Comparison of ENCODE assay signal across 9 cellular contexts in the genomic region with DNA sequence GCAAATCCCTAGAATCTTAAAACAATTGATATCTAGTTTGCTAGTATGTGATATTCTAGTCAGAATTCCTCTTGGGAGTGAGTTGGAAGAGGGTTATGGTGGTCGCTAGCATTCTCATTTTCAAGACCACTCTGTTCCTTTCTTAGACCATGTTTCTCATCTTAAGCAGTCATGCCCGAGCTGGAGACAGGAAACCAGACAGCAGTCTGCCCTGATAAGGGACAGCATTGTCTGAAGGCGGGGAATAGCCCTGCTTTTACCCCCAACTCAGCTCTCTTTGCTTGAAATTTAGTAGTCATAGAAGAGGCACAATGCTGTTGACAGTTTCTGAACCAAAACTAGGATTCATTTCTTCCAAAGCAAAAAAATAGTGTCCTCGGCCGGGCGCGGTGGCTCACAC. TPM values are rescaled to one million over a fixed set of nuclear protein-coding genes. Genes with fewer than 3 reads are reported as not detected.
DNase-seq lines count a peak whose midpoint lies in the region; ATAC-seq and TF ChIP-seq lines count a peak whose summit lies in the region.
"Had no signal": no experiment of that assay in that cellular context is flagged by ENCODE, and none has a peak within 500 bp of the region (broad histone marks: within the 10 kb centered on the region; RNA-seq: fewer than 3 reads in every experiment).

No MANE protein-coding gene starts in this region.

- peaks cover 86% of the 10 kb centered on the region for H3K79me2 ChIP-seq in osteoblast (ENCODE audit: insufficient read depth, low read length)

- peaks cover 26 to 86% (median 74%) of the 10 kb centered on the region in 4 donors for H3K4me1 Mint-ChIP-seq in CD4-positive, CD25-positive, alpha-beta regulatory T cell

- H3K36me3 ChIP-seq in CD4-positive, CD25-positive, alpha-beta regulatory T cell (ENCODE audit: control insufficient read depth, insufficient read depth, low read length): no peaks in the 10 kb centered on the region
- H3K36me3 ChIP-seq in Peyer's patch (no peaks in the 10 kb centered on the region), esophagus (ENCODE audit: control insufficient read depth in 2 of 2, insufficient read depth in 2 of 2, low read length in 1 of 2) (no peaks in the 10 kb centered on the region), osteoblast (ENCODE audit: insufficient read depth, low read length) (no peaks in the 10 kb centered on the region)

- H3K4me1 ChIP-seq in CD4-positive, CD25-positive, alpha-beta regulatory T cell (ENCODE audit: control insufficient read depth, insufficient read depth, low read length, poor library complexity, severe bottlenecking): peaks cover 83% of the 10 kb centered on the region
- H3K4me1 ChIP-seq in Peyer's patch: peaks cover 4 to 62% (median 13%) of the 10 kb centered on the region in 4 donors
- peaks cover 13 to 15% of the 10 kb centered on the region in 2 donors for H3K4me1 ChIP-seq in esophagus (ENCODE audit: control insufficient read depth in 2 of 2, insufficient read depth in 2 of 2, low read length in 1 of 2)
- H3K4me1 ChIP-seq in osteoblast (ENCODE audit: insufficient read depth, low read length): peaks cover 48% of the 10 kb centered on the region

- no peak overlapping the region for H2AFZ ChIP-seq in osteoblast (ENCODE audit: low read length)

- TF ChIP-seq POLR2A in Peyer's patch (IDR thresholded peaks at IDR 0.05): no peak

- H3K9me3 ChIP-seq in CD4-positive, CD25-positive, alpha-beta regulatory T cell (ENCODE audit: control insufficient read depth in 2 of 2, low read length in 2 of 2): no peaks in the 10 kb centered on the region
- H3K9me3 ChIP-seq in Peyer's patch: no peaks in the 10 kb centered on the region
- no peaks in the 10 kb centered on the region for H3K9me3 ChIP-seq in esophagus (ENCODE audit: control insufficient read depth in 2 of 2, insufficient read depth in 1 of 2, low read depth in 1 of 2, low read length in 1 of 2)
- H3K9me3 ChIP-seq in osteoblast (ENCODE audit: low read depth, low read length): no peaks in the 10 kb centered on the region

- ATAC-seq in CD4-positive, CD25-positive, alpha-beta regulatory T cell (ENCODE audit: low read depth in 2 of 2): no peak
- no peak for ATAC-seq in HG02973 (IDR thresholded peaks at IDR 0.05; ENCODE audit: unreplicated experiment)

- WGBS in esophagus, 2 donors: 67 to 72% methylated on average over 7 of the region's 7 CpGs

- peaks cover 0 to 1% (median 0%) of the 10 kb centered on the region in 7 donors for H3K9me3 Mint-ChIP-seq in CD4-positive, CD25-positive, alpha-beta regulatory T cell

- TF ChIP-seq CTCF in Peyer's patch (IDR thresholded peaks at IDR 0.05) (no peak), osteoblast (IDR thresholded peaks at IDR 0.05; ENCODE audit: extremely low read depth, low read depth, low read length) (no peak), GM10266 (IDR thresholded peaks at IDR 0.05; ENCODE audit: control insufficient read depth, insufficient read depth, low read depth, missing control alignments) (no peak)

- H4K20me1 ChIP-seq in osteoblast (ENCODE audit: insufficient read depth, low read length): peaks cover 27% of the 10 kb centered on the region

- no peaks in the 10 kb centered on the region for H3K27me3 ChIP-seq in CD4-positive, CD25-positive, alpha-beta regulatory T cell (ENCODE audit: control insufficient read depth, insufficient read depth, low read length)
- H3K27me3 ChIP-seq in Peyer's patch (no peaks in the 10 kb centered on the region), esophagus (ENCODE audit: control insufficient read depth in 1 of 2, insufficient read depth in 2 of 2, low read length in 2 of 2) (no peaks in the 10 kb centered on the region), osteoblast (ENCODE audit: insufficient read depth, low read length) (no peaks in the 10 kb centered on the region)

- H3K27me3 Mint-ChIP-seq in CD4-positive, CD25-positive, alpha-beta regulatory T cell: peaks cover 4% of the 10 kb centered on the region

- no peak overlapping the region for H3K4me2 ChIP-seq in osteoblast (ENCODE audit: insufficient read depth, low read length)

- no peak for DNase-seq in CD4-positive, CD25-positive, alpha-beta regulatory T cell
- DNase-seq in Peyer's patch (no peak), osteoblast (ENCODE audit: insufficient read length, low spot score, missing footprints) (peak; percentile 57), epidermal melanocyte (ENCODE audit: insufficient read length, low spot score) (no peak), GM10266 (ENCODE audit: extremely low spot score) (no peak)
- no peak for DNase-seq in activated CD4-positive, CD25-positive, alpha-beta regulatory T cell (lab: John Stamatoyannopoulos, UW)
- DNase-seq: DMS153 had no signal

- H3K27ac Mint-ChIP-seq in CD4-positive, CD25-positive, alpha-beta regulatory T cell: peak overlapping the region in 2 of 3 donors; percentile 76 to 94

- H3K27ac ChIP-seq in CD4-positive, CD25-positive, alpha-beta regulatory T cell (ENCODE audit: insufficient read depth, low read length, poor library complexity, severe bottlenecking): peak overlapping the region; percentile 89
- peak overlapping the region; percentile 50 to 98 (median 89) for H3K27ac ChIP-seq in Peyer's patch
- peak overlapping the region; percentile 71 to 82 for H3K27ac ChIP-seq in esophagus (ENCODE audit: low read depth in 2 of 2, low read length in 1 of 2)
- peak overlapping the region; percentile 14 for H3K27ac ChIP-seq in osteoblast (ENCODE audit: low read depth, low read length)

- H3K4me3 ChIP-seq in CD4-positive, CD25-positive, alpha-beta regulatory T cell (ENCODE audit: low read depth, low read length): peak overlapping the region; percentile 96
- H3K4me3 ChIP-seq in Peyer's patch (peak overlapping the region in 2 of 4 donors; percentile 23 to 30), esophagus (ENCODE audit: low read depth in 1 of 2, low read length in 2 of 2) (no peak overlapping the region), osteoblast (ENCODE audit: insufficient read depth, low read length) (no peak overlapping the region)

- peak overlapping the region; percentile 79 to 91 (median 90) for H3K4me3 Mint-ChIP-seq in CD4-positive, CD25-positive, alpha-beta regulatory T cell

- peaks cover 26% of the 10 kb centered on the region for H3K36me3 Mint-ChIP-seq in CD4-positive, CD25-positive, alpha-beta regulatory T cell

RNA-seq across cellular contexts. Expression of gene KLF3, which starts 5.2 kb away (rescaled TPM):
- 126 TPM for total RNA-seq in CD4-positive, CD25-positive, alpha-beta regulatory T cell
- 10 to 100 TPM; 74.9 to 89.6 (median 83.7) TPM for polyA plus RNA-seq in CD4-positive, CD25-positive, alpha-beta regulatory T cell
- 100 to 1,000 TPM in 2 of 4 donors, 10 to 100 TPM in 2; 36.3 to 128 (median 103) TPM for total RNA-seq in Peyer's patch
- polyA plus RNA-seq in esophagus: 10 to 100 TPM; 20.6 to 36.2 TPM
- 25.3 and 27.7 TPM in 2 replicates for total RNA-seq in osteoblast

Comparison
In these comparisons a context has a peak if more than half of its experiments do, and no peak if none do; other contexts are left out.
1. H3K27ac ChIP-seq: peak in every context shown above with its lines; median percentile 89 in CD4-positive, CD25-positive, alpha-beta regulatory T cell; 89 in Peyer's patch; 76 in esophagus; 14 in osteoblast.